Comparison of ENCODE assay signal across 8 cellular contexts in the genomic region with DNA sequence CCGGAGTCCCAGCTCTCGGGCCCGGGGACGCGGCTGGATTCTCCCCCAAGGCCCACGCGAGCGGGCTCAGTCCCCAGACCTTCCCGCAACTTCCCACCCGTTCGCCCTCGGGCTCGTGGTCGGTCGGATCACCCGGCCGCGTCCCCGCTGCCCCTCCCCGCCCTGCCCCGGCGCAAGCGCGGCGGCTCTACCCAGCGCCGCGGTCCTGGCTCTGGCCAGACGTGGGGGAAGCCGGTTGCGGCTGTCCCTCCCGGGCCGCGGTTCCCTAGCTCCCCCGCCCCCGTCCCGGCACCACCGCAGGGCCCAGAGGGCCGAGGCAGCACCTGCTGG. TPM values are rescaled to one million over a fixed set of nuclear protein-coding genes. Genes with fewer than 3 reads are reported as not detected.
DNase-seq lines count a peak whose midpoint lies in the region; ATAC-seq and TF ChIP-seq lines count a peak whose summit lies in the region.

No MANE protein-coding gene starts in this region.

- intact Hi-C loops in CD8-positive, alpha-beta T cell (cut with DNase I, micrococcal nuclease), result loop anchor here (1.0 to 10.0 kb wide), 4 partner anchors 37 to 355 kb away; a partner anchor contains a TSS
- intact Hi-C loops in MCF 10A (cut with micrococcal nuclease), result no loop called here
- intact Hi-C loops in lower lobe of right lung (cut with DNase I), result loop anchor here (10.0 kb wide), 1 partner anchor 99 kb away; no protein-coding TSS in a partner anchor
- intact Hi-C loops in transverse colon (cut with DNase I; ENCODE audit: low total_unique reads), result loop anchor here (2.0 to 10.0 kb wide), 3 partner anchors 51 to 99 kb away; a partner anchor contains a TSS

- POLR2A ChIA-PET in CD8-positive, alpha-beta T cell (lab: Charles Lee), result interaction anchor here (0.7 to 5.1 kb wide), 40 partner anchors 9 to 1262 kb away, joined by 3 to 129 read pairs (median 9); a partner anchor contains a TSS
- POLR2A ChIA-PET in MCF 10A (lab: Yijun Ruan, JAX), result interaction anchor here (0.7 to 9.7 kb wide), 44 partner anchors 8 to 370 kb away, joined by 3 to 198 read pairs (median 13); a partner anchor contains a TSS

- no peaks in the 10 kb centered on the region for H3K27me3 Mint-ChIP-seq in CD8-positive, alpha-beta T cell (ENCODE audit: low read depth)
- no peaks in the 10 kb centered on the region for H3K27me3 Mint-ChIP-seq in MCF 10A (ENCODE audit: insufficient read depth, unreplicated experiment)

- DNase-seq in CD8-positive, alpha-beta T cell, result no peak
- DNase-seq in Jurkat, Clone E6-1 (ENCODE audit: low read depth, low spot score), result no peak
- peak; percentile 39 for DNase-seq in MCF 10A (ENCODE audit: unreplicated experiment)
- DNase-seq in lower lobe of right lung, result peak; percentile 71
- DNase-seq in transverse colon, result peak; percentile 43
- DNase-seq in G401 (ENCODE audit: low spot score), result no peak
- no peak for DNase-seq in activated CD4-positive, alpha-beta T cell treated with anti-CD3 and anti-CD28 coated beads for 48 hours

- peak overlapping the region; percentile 97 for H3K4me3 ChIP-seq in CD8-positive, alpha-beta T cell (ENCODE audit: low read depth, low read length)
- peak overlapping the region; percentile 77 for H3K4me3 ChIP-seq in Jurkat, Clone E6-1 (ENCODE audit: low read length)
- peak overlapping the region; percentile 94 for H3K4me3 ChIP-seq in lower lobe of right lung
- peak overlapping the region; percentile 73 to 96 (median 86) for H3K4me3 ChIP-seq in transverse colon

- H3K27me3 ChIP-seq in CD8-positive, alpha-beta T cell (ENCODE audit: insufficient read depth, low read length), result no peaks in the 10 kb centered on the region
- H3K27me3 ChIP-seq in lower lobe of right lung (ENCODE audit: low read depth) (no peaks in the 10 kb centered on the region), transverse colon (no peaks in the 10 kb centered on the region)

- in situ Hi-C loops in transverse colon (cut with MboI; ENCODE audit: low pct_ligation_motif_present in 1 of 4, low pct_unique_long_range_greater_than_20kb in 1 of 4, low sequenced_read_pairs in 3 of 4) (loop anchor here in 1 of 4 donors (10.0 kb wide), 1 partner anchor 99 kb away; no protein-coding TSS in a partner anchor), G401 (cut with HindIII; ENCODE audit: low sequenced_read_pairs) (no loop called here)

- H3K9me3 Mint-ChIP-seq in CD8-positive, alpha-beta T cell, result no peaks in the 10 kb centered on the region
- no peaks in the 10 kb centered on the region for H3K9me3 Mint-ChIP-seq in MCF 10A (ENCODE audit: unreplicated experiment)

- WGBS in transverse colon (ENCODE audit: low coverage in 1 of 2), 2 donors, result 2% methylated on average over 20 of the region's 39 CpGs; no CpG with 5 or more reads in 1 of the 2 donors

- no peak for ATAC-seq in CD8-positive, alpha-beta T cell
- ATAC-seq in GM19372 (IDR thresholded peaks at IDR 0.05; ENCODE audit: low read depth, unreplicated experiment), result peak; percentile 13
- peak; percentile 34 to 53 for ATAC-seq in lower lobe of right lung

- no peak for TF ChIP-seq EP300 in transverse colon (IDR thresholded peaks at IDR 0.05; ENCODE audit: low read depth)

- H3K27ac ChIP-seq in CD8-positive, alpha-beta T cell (ENCODE audit: low read depth, low read length), result peak overlapping the region; percentile 99
- peak overlapping the region; percentile 100 for H3K27ac ChIP-seq in lower lobe of right lung
- H3K27ac ChIP-seq in transverse colon, result peak overlapping the region; percentile 98 to 100 (median 98)

- CTCF ChIA-PET in CD8-positive, alpha-beta T cell (lab: Charles Lee), result interaction anchor here (0.6 to 5.0 kb wide), 39 partner anchors 8 to 130 kb away, joined by 3 to 72 read pairs (median 6); a partner anchor contains a TSS
- CTCF ChIA-PET in MCF 10A (lab: Yijun Ruan, JAX), result interaction anchor here (0.6 to 5.2 kb wide), 25 partner anchors 9 to 718 kb away, joined by 3 to 43 read pairs (median 10); no protein-coding TSS in a partner anchor

- no peak for TF ChIP-seq POLR2A in transverse colon (IDR thresholded peaks at IDR 0.05)

- H3K4me1 ChIP-seq in CD8-positive, alpha-beta T cell (ENCODE audit: insufficient read depth, low read length), result peaks cover 38% of the 10 kb centered on the region
- H3K4me1 ChIP-seq in lower lobe of right lung, result peaks cover 46% of the 10 kb centered on the region
- H3K4me1 ChIP-seq in transverse colon, result peaks cover 15 to 56% (median 43%) of the 10 kb centered on the region in 4 donors

- H3K36me3 Mint-ChIP-seq in CD8-positive, alpha-beta T cell, result peaks cover 28% of the 10 kb centered on the region
- H3K36me3 Mint-ChIP-seq in MCF 10A (ENCODE audit: insufficient read depth, unreplicated experiment), result peaks cover 9% of the 10 kb centered on the region

- H3K27ac Mint-ChIP-seq in CD8-positive, alpha-beta T cell, result peak overlapping the region; percentile 99
- peak overlapping the region; percentile 90 for H3K27ac Mint-ChIP-seq in MCF 10A (ENCODE audit: low read depth, unreplicated experiment)

- BruUV-seq in MCF 10A (replicated peaks; lab: Mats Ljungman, UMichigan), result no TSS peak

- H3K36me3 ChIP-seq in CD8-positive, alpha-beta T cell (ENCODE audit: insufficient read depth, low read length), result no peaks in the 10 kb centered on the region
- no peaks in the 10 kb centered on the region for H3K36me3 ChIP-seq in lower lobe of right lung
- H3K36me3 ChIP-seq in transverse colon, result no peaks in the 10 kb centered on the region

- no peaks in the 10 kb centered on the region for H3K9me3 ChIP-seq in CD8-positive, alpha-beta T cell (ENCODE audit: low read length)
- H3K9me3 ChIP-seq in lower lobe of right lung, result no peaks in the 10 kb centered on the region
- H3K9me3 ChIP-seq in transverse colon, result no peaks in the 10 kb centered on the region

- no peak for TF ChIP-seq CTCF in CD8-positive, alpha-beta T cell (IDR thresholded peaks at IDR 0.05)
- TF ChIP-seq CTCF in MCF 10A (IDR thresholded peaks at IDR 0.05; ENCODE audit: unreplicated experiment), result no peak
- TF ChIP-seq CTCF in lower lobe of right lung (IDR thresholded peaks at IDR 0.05), result no peak
- no peak for TF ChIP-seq CTCF in transverse colon (IDR thresholded peaks at IDR 0.05)

- peaks cover 43% of the 10 kb centered on the region for H3K4me1 Mint-ChIP-seq in CD8-positive, alpha-beta T cell (ENCODE audit: low read depth)
- peaks cover 28% of the 10 kb centered on the region for H3K4me1 Mint-ChIP-seq in MCF 10A (ENCODE audit: insufficient read depth, unreplicated experiment)

- H3K4me3 Mint-ChIP-seq in CD8-positive, alpha-beta T cell, result peak overlapping the region; percentile 92
- peak overlapping the region; percentile 89 for H3K4me3 Mint-ChIP-seq in MCF 10A (ENCODE audit: unreplicated experiment)

RNA-seq across cellular contexts. Expression of a gene that starts 0.4 kb away (rescaled TPM):
- total RNA-seq in CD8-positive, alpha-beta T cell, result 10 to 100 TPM; 81.7 to 88.7 TPM
- 31.8 TPM for polyA plus RNA-seq in Jurkat, Clone E6-1 (2012; ENCODE audit: insufficient read depth, insufficient read length)
- total RNA-seq in MCF 10A (2022) (135 and 180 TPM in 2 replicates), lower lobe of right lung (105 TPM), transverse colon (100 to 1,000 TPM in 1 of 4 donors, 10 to 100 TPM in 3; 41.6 to 105 (median 65.2) TPM)
- total RNA-seq in G401 (2014; rRNA removed; shearing (Covaris generic)), result 60.8 and 67.9 TPM in 2 replicates

RNA-seq across cellular contexts. Expression of a gene that starts 51.6 kb away (rescaled TPM):
- total RNA-seq in CD8-positive, alpha-beta T cell, result 100 to 1,000 TPM; 144 to 160 TPM
- polyA plus RNA-seq in Jurkat, Clone E6-1 (2012; ENCODE audit: insufficient read depth, insufficient read length), result 839 TPM
- total RNA-seq in MCF 10A (2022) (142 and 179 TPM in 2 replicates), lower lobe of right lung (132 TPM), transverse colon (10 to 100 TPM; 40.6 to 83.2 (median 57.4) TPM)
- 30.9 and 48.1 TPM in 2 replicates for total RNA-seq in G401 (2014; rRNA removed; shearing (Covaris generic))

Comparison
In these comparisons a context has a peak if more than half of its experiments do, and no peak if none do; other contexts are left out.
1. DNase-seq: peak in MCF 10A (single experiment), lower lobe of right lung (single experiment) and transverse colon (single experiment); none in CD8-positive, alpha-beta T cell (0 of 7), Jurkat, Clone E6-1 (single experiment), G401 (single experiment) and activated CD4-positive, alpha-beta T cell treated with anti-CD3 and anti-CD28 coated beads for 48 hours (single experiment).
2. Peak in every context shown above with its lines, with median percentiles within 50 percentile points of each other: H3K27ac ChIP-seq and H3K4me3 ChIP-seq.